Comparison of ENCODE assay signal across 3 cellular contexts in the genomic region with DNA sequence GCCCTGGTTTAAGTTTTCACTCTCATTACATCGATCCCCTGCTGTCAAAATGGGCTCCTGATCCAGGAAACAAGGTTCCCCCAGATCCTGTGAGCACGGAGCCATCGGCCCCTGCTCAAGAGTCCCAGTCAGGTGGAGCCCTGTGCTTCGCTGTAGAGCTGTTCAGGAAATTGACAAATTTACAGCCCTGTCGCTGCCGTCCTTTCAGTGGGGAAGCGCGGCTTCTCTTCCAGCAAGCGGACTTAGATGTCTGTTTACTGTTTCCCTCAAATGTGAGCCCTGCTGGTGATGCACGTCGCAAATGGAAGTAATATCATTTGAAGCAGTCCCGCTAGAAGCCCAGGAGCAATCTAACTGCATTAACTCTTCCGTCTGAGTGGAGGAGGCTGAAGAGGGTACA.
TF ChIP-seq lines count a peak whose summit lies in the region.

No MANE protein-coding gene starts in this region.

TF ChIP-seq in SK-N-SH, 30 proteins besides CTCF, POLR2A, EP300 and RAD21:
- TF ChIP-seq EZH2phosphoT487 (IDR thresholded peaks at IDR 0.05; ENCODE audit: borderline replicate concordance, low read depth): no peak
- no peak for TF ChIP-seq SMC3 (IDR thresholded peaks at IDR 0.05; ENCODE audit: low read depth, low read length)
- TF ChIP-seq RCOR1 (IDR thresholded peaks at IDR 0.05; ENCODE audit: low read length): no peak
- TF ChIP-seq TEAD4 (IDR thresholded peaks at IDR 0.05; ENCODE audit: borderline replicate concordance, insufficient read depth): no peak
- TF ChIP-seq USF1 (IDR thresholded peaks at IDR 0.05; ENCODE audit: borderline replicate concordance, low read depth): no peak
- no peak for TF ChIP-seq ELF1 (IDR thresholded peaks at IDR 0.05)
- no peak for TF ChIP-seq FOSL2 (IDR thresholded peaks at IDR 0.05; ENCODE audit: borderline replicate concordance, low read depth)
- TF ChIP-seq MXI1 (IDR thresholded peaks at IDR 0.05; ENCODE audit: low read depth, low read length): no peak
- TF ChIP-seq FOXJ3 (CRISPR knock-in tag; IDR thresholded peaks at IDR 0.05): no peak
- no peak for TF ChIP-seq MEF2A (IDR thresholded peaks at IDR 0.05; ENCODE audit: borderline replicate concordance, low read depth)
- no peak for TF ChIP-seq FOXM1 (IDR thresholded peaks at IDR 0.05; ENCODE audit: low read depth)
- TF ChIP-seq TCF12 (IDR thresholded peaks at IDR 0.05): no peak
- TF ChIP-seq GABPA (IDR thresholded peaks at IDR 0.05; ENCODE audit: low read depth): no peak
- no peak for TF ChIP-seq IRF3 (IDR thresholded peaks at IDR 0.05; ENCODE audit: low read depth, low read length)
- TF ChIP-seq RXRA (IDR thresholded peaks at IDR 0.05; ENCODE audit: borderline replicate concordance, low read depth): no peak

TF ChIP-seq in SK-N-SH treated with all-trans-retinoic acid at 6 μM for 48 hours, 23 proteins besides CTCF, POLR2A, EP300 and RAD21:
- TF ChIP-seq ISL1 (CRISPR knock-in tag; IDR thresholded peaks at IDR 0.05): no peak
- no peak for TF ChIP-seq CSDC2 (CRISPR knock-in tag; IDR thresholded peaks at IDR 0.05)
- TF ChIP-seq OSR1 (CRISPR knock-in tag; IDR thresholded peaks at IDR 0.05): no peak
- no peak for TF ChIP-seq GLIS3 (CRISPR knock-in tag; IDR thresholded peaks at IDR 0.05)
- TF ChIP-seq PPARA (CRISPR knock-in tag; IDR thresholded peaks at IDR 0.05; ENCODE audit: borderline replicate concordance): no peak
- no peak for TF ChIP-seq BACH2 (CRISPR knock-in tag; IDR thresholded peaks at IDR 0.05; ENCODE audit: borderline replicate concordance)
- TF ChIP-seq, protein P1, sequence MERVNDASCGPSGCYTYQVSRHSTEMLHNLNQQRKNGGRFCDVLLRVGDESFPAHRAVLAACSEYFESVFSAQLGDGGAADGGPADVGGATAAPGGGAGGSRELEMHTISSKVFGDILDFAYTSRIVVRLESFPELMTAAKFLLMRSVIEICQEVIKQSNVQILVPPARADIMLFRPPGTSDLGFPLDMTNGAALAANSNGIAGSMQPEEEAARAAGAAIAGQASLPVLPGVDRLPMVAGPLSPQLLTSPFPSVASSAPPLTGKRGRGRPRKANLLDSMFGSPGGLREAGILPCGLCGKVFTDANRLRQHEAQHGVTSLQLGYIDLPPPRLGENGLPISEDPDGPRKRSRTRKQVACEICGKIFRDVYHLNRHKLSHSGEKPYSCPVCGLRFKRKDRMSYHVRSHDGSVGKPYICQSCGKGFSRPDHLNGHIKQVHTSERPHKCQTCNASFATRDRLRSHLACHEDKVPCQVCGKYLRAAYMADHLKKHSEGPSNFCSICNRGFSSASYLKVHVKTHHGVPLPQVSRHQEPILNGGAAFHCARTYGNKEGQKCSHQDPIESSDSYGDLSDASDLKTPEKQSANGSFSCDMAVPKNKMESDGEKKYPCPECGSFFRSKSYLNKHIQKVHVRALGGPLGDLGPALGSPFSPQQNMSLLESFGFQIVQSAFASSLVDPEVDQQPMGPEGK (CRISPR knock-in tag; IDR thresholded peaks at IDR 0.05; ENCODE audit: borderline replicate concordance): no peak
- no peak for TF ChIP-seq CREB5 (CRISPR knock-in tag; IDR thresholded peaks at IDR 0.05; ENCODE audit: low read depth)
- TF ChIP-seq, protein P2, sequence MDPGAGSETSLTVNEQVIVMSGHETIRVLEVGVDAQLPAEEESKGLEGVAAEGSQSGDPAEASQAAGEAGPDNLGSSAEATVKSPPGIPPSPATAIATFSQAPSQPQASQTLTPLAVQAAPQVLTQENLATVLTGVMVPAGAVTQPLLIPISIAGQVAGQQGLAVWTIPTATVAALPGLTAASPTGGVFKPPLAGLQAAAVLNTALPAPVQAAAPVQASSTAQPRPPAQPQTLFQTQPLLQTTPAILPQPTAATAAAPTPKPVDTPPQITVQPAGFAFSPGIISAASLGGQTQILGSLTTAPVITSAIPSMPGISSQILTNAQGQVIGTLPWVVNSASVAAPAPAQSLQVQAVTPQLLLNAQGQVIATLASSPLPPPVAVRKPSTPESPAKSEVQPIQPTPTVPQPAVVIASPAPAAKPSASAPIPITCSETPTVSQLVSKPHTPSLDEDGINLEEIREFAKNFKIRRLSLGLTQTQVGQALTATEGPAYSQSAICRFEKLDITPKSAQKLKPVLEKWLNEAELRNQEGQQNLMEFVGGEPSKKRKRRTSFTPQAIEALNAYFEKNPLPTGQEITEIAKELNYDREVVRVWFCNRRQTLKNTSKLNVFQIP (CRISPR knock-in tag; IDR thresholded peaks at IDR 0.05; ENCODE audit: borderline replicate concordance, low read depth): no peak

TF ChIP-seq in H1, 55 proteins besides CTCF, POLR2A, EP300 and RAD21:
- no peak for TF ChIP-seq HDAC2 (IDR thresholded peaks at IDR 0.05; ENCODE audit: borderline replicate concordance in 1 of 2, low read depth in 2 of 2, low read length in 2 of 2)
- no peak for TF ChIP-seq MAFK (IDR thresholded peaks at IDR 0.05; ENCODE audit: low read depth, low read length)
- TF ChIP-seq POLR2AphosphoS5 (IDR thresholded peaks at IDR 0.05; ENCODE audit: low read depth, low read length): no peak
- no peak for TF ChIP-seq NRF1 (IDR thresholded peaks at IDR 0.05; ENCODE audit: low read depth, low read length)
- no peak for TF ChIP-seq USF2 (IDR thresholded peaks at IDR 0.05; ENCODE audit: low read length)
- no peak for TF ChIP-seq CHD1 (IDR thresholded peaks at IDR 0.05; ENCODE audit: low read depth, low read length)
- TF ChIP-seq HDAC6 (IDR thresholded peaks at IDR 0.05; ENCODE audit: low read depth, low read length): no peak
- TF ChIP-seq CREB1 (IDR thresholded peaks at IDR 0.05): no peak
- TF ChIP-seq ASH2L (IDR thresholded peaks at IDR 0.05; ENCODE audit: low read length): no peak
- TF ChIP-seq SP1 (IDR thresholded peaks at IDR 0.05; ENCODE audit: low read depth, low read length): no peak
- no peak for TF ChIP-seq FOSL1 (IDR thresholded peaks at IDR 0.05; ENCODE audit: insufficient read depth, low read depth, low read length)
- no peak for TF ChIP-seq POU5F1 (IDR thresholded peaks at IDR 0.05; ENCODE audit: low read depth, low read length)
- TF ChIP-seq BCL11A (IDR thresholded peaks at IDR 0.05; ENCODE audit: low read depth in 2 of 2, low read length in 2 of 2): no peak
